In genomic region chr14:35047961-35048513, GRCh38 we compare ENCODE assay signal across 10 cellular contexts. TPM values are rescaled to one million over a fixed set of nuclear protein-coding genes. Genes with fewer than 3 reads are reported as not detected.
DNase-seq lines count a peak whose midpoint lies in the region; ATAC-seq and TF ChIP-seq lines count a peak whose summit lies in the region.
"Had no signal": no experiment of that assay in that cellular context is flagged by ENCODE, and none has a peak within 500 bp of the region (broad histone marks: within the 10 kb centered on the region; RNA-seq: fewer than 3 reads in every experiment).

No MANE protein-coding gene starts in this region.

- CTCF ChIA-PET in activated CD8-positive, alpha-beta T cell treated with anti-CD3 and anti-CD28 coated beads for 36 hours (lab: Charles Lee): no interaction called here

- intact Hi-C loops in activated CD8-positive, alpha-beta T cell treated with anti-CD3 and anti-CD28 coated beads for 36 hours (cut with micrococcal nuclease): loop anchor here (5.0 to 10.0 kb wide), 2 partner anchors 66 to 367 kb away; partner anchors contain the start of gene SRP54
- intact Hi-C loops in left lung (cut with DNase I): no loop called here
- intact Hi-C loops in thyroid gland (cut with DNase I): no loop called here

- no peaks in the 10 kb centered on the region for H3K27me3 ChIP-seq in left lung
- no peaks in the 10 kb centered on the region for H3K27me3 ChIP-seq in thyroid gland

- peak overlapping the region; percentile 96 for H3K4me3 Mint-ChIP-seq in activated naive CD4-positive, alpha-beta T cell treated with anti-CD3 and anti-CD28 coated beads, Interleukin-2, amount 50 U/mL, for 24 hours
- peak overlapping the region; percentile 83 for H3K4me3 Mint-ChIP-seq in activated CD8-positive, alpha-beta T cell treated with anti-CD3 and anti-CD28 coated beads for 36 hours

- no peak for TF ChIP-seq POLR2A in thyroid gland (IDR thresholded peaks at IDR 0.05)

- DNase-seq in activated naive CD4-positive, alpha-beta T cell (lab: John Stamatoyannopoulos, UW): no peak
- no peak for DNase-seq in activated CD8-positive, alpha-beta T cell treated with anti-CD3 and anti-CD28 coated beads for 36 hours
- DNase-seq in left lung (no peak), thyroid gland (no peak), putamen (ENCODE audit: low spot score) (no peak), AG08395 (ENCODE audit: low spot score) (no peak)
- DNase-seq: hippocampal formation, NCI-H446 had no signal

- 30 to 38% methylated on average over 4 of the region's 4 CpGs for WGBS in thyroid gland, 2 donors

- no peak for TF ChIP-seq CTCF in activated CD8-positive, alpha-beta T cell treated with anti-CD3 and anti-CD28 coated beads for 36 hours (IDR thresholded peaks at IDR 0.05)
- TF ChIP-seq CTCF in left lung (IDR thresholded peaks at IDR 0.05) (no peak), thyroid gland (IDR thresholded peaks at IDR 0.05) (no peak)

- peak overlapping the region; percentile 36 for H3K27ac Mint-ChIP-seq in activated naive CD4-positive, alpha-beta T cell treated with anti-CD3 and anti-CD28 coated beads, Interleukin-2, amount 50 U/mL, for 24 hours
- no peak overlapping the region for H3K27ac Mint-ChIP-seq in activated CD8-positive, alpha-beta T cell treated with anti-CD3 and anti-CD28 coated beads for 36 hours

- H3K4me1 Mint-ChIP-seq in activated naive CD4-positive, alpha-beta T cell treated with anti-CD3 and anti-CD28 coated beads, Interleukin-2, amount 50 U/mL, for 24 hours: peaks cover 27% of the 10 kb centered on the region
- peaks cover 22% of the 10 kb centered on the region for H3K4me1 Mint-ChIP-seq in activated CD8-positive, alpha-beta T cell treated with anti-CD3 and anti-CD28 coated beads for 36 hours (ENCODE audit: low read depth)

- H3K9me3 ChIP-seq in left lung (no peaks in the 10 kb centered on the region), thyroid gland (no peaks in the 10 kb centered on the region)

- no peak for ATAC-seq in activated CD8-positive, alpha-beta T cell treated with anti-CD3 and anti-CD28 coated beads for 36 hours
- ATAC-seq in left lung (no peak), HG03095 (IDR thresholded peaks at IDR 0.05; ENCODE audit: unreplicated experiment) (no peak)

- H3K36me3 Mint-ChIP-seq in activated naive CD4-positive, alpha-beta T cell treated with anti-CD3 and anti-CD28 coated beads, Interleukin-2, amount 50 U/mL, for 24 hours: peaks cover 3% of the 10 kb centered on the region
- peaks cover 16% of the 10 kb centered on the region for H3K36me3 Mint-ChIP-seq in activated CD8-positive, alpha-beta T cell treated with anti-CD3 and anti-CD28 coated beads for 36 hours (ENCODE audit: low read depth)

- POLR2A ChIA-PET in activated CD8-positive, alpha-beta T cell treated with anti-CD3 and anti-CD28 coated beads for 36 hours (lab: Charles Lee): interaction anchor here (1.1 kb wide), 1 partner anchor 354 kb away, joined by 3 read pairs; no protein-coding TSS in a partner anchor

- no peaks in the 10 kb centered on the region for H3K9me3 Mint-ChIP-seq in activated naive CD4-positive, alpha-beta T cell treated with anti-CD3 and anti-CD28 coated beads, Interleukin-2, amount 50 U/mL, for 24 hours
- H3K9me3 Mint-ChIP-seq in activated CD8-positive, alpha-beta T cell treated with anti-CD3 and anti-CD28 coated beads for 36 hours: no peaks in the 10 kb centered on the region

- no peaks in the 10 kb centered on the region for H3K27me3 Mint-ChIP-seq in activated naive CD4-positive, alpha-beta T cell treated with anti-CD3 and anti-CD28 coated beads, Interleukin-2, amount 50 U/mL, for 24 hours
- H3K27me3 Mint-ChIP-seq in activated CD8-positive, alpha-beta T cell treated with anti-CD3 and anti-CD28 coated beads for 36 hours: no peaks in the 10 kb centered on the region

- H3K27ac ChIP-seq in left lung (peak overlapping the region; percentile 97 to 98), thyroid gland (peak overlapping the region in 2 of 3 donors; percentile 21 to 97)

- H3K4me3 ChIP-seq in left lung (peak overlapping the region; percentile 72 to 77), thyroid gland (replicated peaks in 1 of 3) (peak overlapping the region in 1 of 3 donors; percentile 15)

- H3K36me3 ChIP-seq in left lung: peaks cover 0 to 27% of the 10 kb centered on the region in 2 donors
- no peaks in the 10 kb centered on the region for H3K36me3 ChIP-seq in thyroid gland

- H3K4me1 ChIP-seq in left lung (peaks cover 22 to 52% of the 10 kb centered on the region in 2 donors), thyroid gland (peaks cover 18 to 39% of the 10 kb centered on the region in 2 donors)

RNA-seq across cellular contexts. Expression of gene FAM177A1, which starts 2.0 kb away (rescaled TPM):
- total RNA-seq in activated CD8-positive, alpha-beta T cell treated with anti-CD3 and anti-CD28 coated beads for 36 hours: 10 to 100 TPM; 28.0 to 35.8 TPM
- total RNA-seq in left lung (100 to 1,000 TPM; 100 to 141 TPM), thyroid gland (10 to 100 TPM; 36.2 to 55.6 (median 47.2) TPM)
